ENCODE assay signal across 8 cellular contexts in genomic region chr3:141737828-141738635, GRCh38. TPM values are rescaled to one million over a fixed set of nuclear protein-coding genes. Genes with fewer than 3 reads are reported as not detected.
DNase-seq lines count a peak whose midpoint lies in the region; ATAC-seq and TF ChIP-seq lines count a peak whose summit lies in the region.

TSS of gene RNF7 (plus strand) at chr3:141738298. CDS start at chr3:141738342, 44 bp downstream.

- no peaks in the 10 kb centered on the region for H3K36me3 ChIP-seq in vagina

- intact Hi-C loops in T-helper 2 cell treated with Interferon-gamma antibody and Interleukin-4, amounts not matched to agents 100 ng/mL and 5 ng/mL, for 36 hours (cut with micrococcal nuclease), result loop anchor here (1.0 to 10.0 kb wide), 17 partner anchors 29 to 1264 kb away; partner anchors contain the start of genes ATR, GK5, PXYLP1 and RASA2
- intact Hi-C loops in right cardiac atrium (cut with DNase I) (loop anchor here in 2 of 4 donors (2.0 to 10.0 kb wide), 2 partner anchors 137 kb away; partner anchors contain the start of gene ATP1B3 (in 1 of the 2)), vagina (cut with DNase I) (loop anchor here (2.0 kb wide), 1 partner anchor 139 kb away; the partner anchor contains the start of gene ATP1B3)

- peak within 1 kb of the TSS; percentile 93 for H3K27ac ChIP-seq in right cardiac atrium (ENCODE audit: low read length)
- peak within 1 kb of the TSS; percentile 97 for H3K27ac ChIP-seq in vagina

- TF ChIP-seq POLR2A in vagina (IDR thresholded peaks at IDR 0.05), result peak; percentile 31 to 47

- H3K4me3 ChIP-seq in right cardiac atrium (ENCODE audit: low read length) (peak within 1 kb of the TSS; percentile 91), vagina (peak within 1 kb of the TSS; percentile 71 to 96)

- TF ChIP-seq CTCF in vagina (IDR thresholded peaks at IDR 0.05), result peak; percentile 73 to 93 (median 87)

- H3K27me3 ChIP-seq in right cardiac atrium (ENCODE audit: control insufficient read depth, insufficient read depth), result no peaks in the 10 kb centered on the region
- H3K27me3 ChIP-seq in vagina, result no peaks in the 10 kb centered on the region

- ATAC-seq in GM18502 (IDR thresholded peaks at IDR 0.05; ENCODE audit: poor library complexity, unreplicated experiment) (peak; percentile 97), HG02970 (IDR thresholded peaks at IDR 0.05; ENCODE audit: low FRiP score, unreplicated experiment) (peak; percentile 97), right cardiac atrium (peak; percentile 98 to 99)

- H3K9me3 ChIP-seq in right cardiac atrium (ENCODE audit: control insufficient read depth, low read length) (no peaks in the 10 kb centered on the region), vagina (no peaks in the 10 kb centered on the region)

- under 1% methylated on average over 65 of the region's 65 CpGs for WGBS in right cardiac atrium

- DNase-seq in NCI-H187 treated with DMSO at 0.1 percent for 48 hours (lab: John Stamatoyannopoulos, UW) (peak; percentile 58), anterior cingulate cortex (lab: John Stamatoyannopoulos, UW) (peak; percentile 72 to 95 (median 90)), right cardiac atrium (peak; percentile 95 to 98 (median 98)), putamen (ENCODE audit: low spot score) (peak; percentile 97), vagina (ENCODE audit: extremely low spot score in 2 of 2) (peak in 1 of 2 donors; percentile 96)

- H3K4me1 ChIP-seq in right cardiac atrium (ENCODE audit: control insufficient read depth, insufficient read depth, low read length) (no peaks in the 10 kb centered on the region), vagina (peaks cover 35% of the 10 kb centered on the region)

RNA-seq across cellular contexts. Expression of gene RNF7, which starts in this region (rescaled TPM):
- total RNA-seq in T-helper 2 cell treated with Interferon-gamma antibody and Interleukin-4, amounts not matched to agents 100 ng/mL and 5 ng/mL, for 36 hours, result 54.5 and 55.1 TPM in 2 replicates
- 10 to 100 TPM; 66.2 to 91.6 (median 75.3) TPM for total RNA-seq in right cardiac atrium
- 128 TPM for polyA plus RNA-seq in right cardiac atrium
- 57.0 TPM for total RNA-seq in vagina
